ENCODE assay signal across 30 cellular contexts in the genomic region with DNA sequence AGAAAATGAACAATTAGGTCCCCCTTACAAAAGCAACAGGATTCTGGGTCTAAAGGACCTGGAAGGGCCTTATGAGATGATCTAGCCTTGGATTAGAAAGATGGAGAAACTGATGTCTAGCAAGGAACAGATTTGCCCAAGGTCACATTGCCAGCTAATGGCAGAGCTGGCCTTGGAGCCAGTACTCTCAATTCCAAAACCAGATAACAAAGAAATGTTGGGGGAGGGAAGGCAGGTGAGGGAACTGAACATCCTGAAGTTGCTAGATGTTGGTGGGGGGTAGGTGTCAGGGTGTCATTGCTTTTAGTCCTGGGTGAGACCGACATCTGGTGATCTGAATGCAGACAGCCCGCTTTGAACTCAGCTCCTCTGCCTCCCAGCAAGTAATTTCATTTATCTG. TPM values are rescaled to one million over a fixed set of nuclear protein-coding genes. Genes with fewer than 3 reads are reported as not detected.
"Had no signal": no experiment of that assay in that cellular context is flagged by ENCODE, and none has a peak within 500 bp of the region (broad histone marks: within the 10 kb centered on the region; RNA-seq: fewer than 3 reads in every experiment).

No MANE protein-coding gene starts in this region.

- H3K36me3 ChIP-seq: ascending aorta, brain microvascular endothelial cell, esophagus squamous epithelium, ovary, thyroid gland, upper lobe of left lung, vagina had no signal

- DNase-seq: activated CD4-positive, alpha-beta memory T cell treated with anti-CD3 and anti-CD28 coated beads for 36 hours; activated CD4-positive, alpha-beta T cell treated with anti-CD3 and anti-CD28 coated beads, Interleukin-2, amount 10 ng/mL, durations not matched to agents 24 days and 14 days; activated CD4-positive, CD25-positive, alpha-beta regulatory T cell treated with anti-CD3 and anti-CD28 coated beads, Interleukin-2, amount 50 U/mL, for 72 hours; activated CD8-positive, alpha-beta memory T cell treated with anti-CD3 and anti-CD28 coated beads, Interleukin-2, amount 50 U/mL, for 4 hours; activated effector memory CD4-positive, alpha-beta T cell treated with anti-CD3 and anti-CD28 coated beads, Interleukin-2, amount 50 U/mL, for 16 hours; activated naive CD4-positive, alpha-beta T cell treated with anti-CD3 and anti-CD28 coated beads, Interleukin-2, amount 10 ng/mL, durations not matched to agents 7 days and 5 days; activated naive CD8-positive, alpha-beta T cell treated with anti-CD3 and anti-CD28 coated beads, Interleukin-2, amount 10 ng/mL, durations not matched to agents 7 days and 5 days; activated T-cell treated with anti-CD3 and anti-CD28 coated beads, Interleukin-2, amount 50 U/mL, for 1 hour; brain microvascular endothelial cell; esophagus squamous epithelium; foreskin melanocyte; left cardiac atrium; mammary epithelial cell; naive B cell; stimulated activated CD4-positive, alpha-beta T cell treated with anti-CD3 and anti-CD28 coated beads, Interleukin-4, amount 100 ng/mL, for 24 hours; stimulated activated naive CD8-positive, alpha-beta T cell treated with anti-CD3 and anti-CD28 coated beads, Interleukin-15, amount 100 ng/mL, for 72 hours; T1000; thyroid gland had no signal

- H3K4me3 Mint-ChIP-seq: activated CD4-positive, alpha-beta memory T cell treated with anti-CD3 and anti-CD28 coated beads for 36 hours; activated CD4-positive, alpha-beta T cell treated with anti-CD3 and anti-CD28 coated beads, Interleukin-2, amount 10 ng/mL, durations not matched to agents 24 days and 14 days; activated naive CD4-positive, alpha-beta T cell treated with anti-CD3 and anti-CD28 coated beads, Interleukin-2, amount 10 ng/mL, durations not matched to agents 7 days and 5 days; activated naive CD8-positive, alpha-beta T cell treated with anti-CD3 and anti-CD28 coated beads, Interleukin-2, amount 10 ng/mL, durations not matched to agents 7 days and 5 days; activated T-helper 1 cell treated with anti-CD3 and anti-CD28 coated beads, Interleukin-12 subunit alpha, Interleukin-12 subunit beta, Interleukin-2, Interleukin-4 antibody, amounts not matched to agents 30 ng/mL and 10 ng/mL and 1 ng/mL, durations not matched to agents 14 hours and 24 hours and 36 hours; mesothelial cell of epicardium; stimulated activated memory B cell treated with anti-CD40 and anti-IgM and Interleukin-4, amounts not matched to agents 10 μg/mL and 1 μg/mL and 100 μg/mL, for 72 hours; stimulated activated naive CD8-positive, alpha-beta T cell treated with anti-CD3 and anti-CD28 coated beads, Interleukin-15, amount 100 ng/mL, for 72 hours had no signal

- H3K27ac ChIP-seq: brain microvascular endothelial cell, epithelial cell of prostate, thyroid gland, upper lobe of left lung, vagina had no signal

- H3K27me3 Mint-ChIP-seq: activated CD4-positive, alpha-beta memory T cell treated with anti-CD3 and anti-CD28 coated beads for 36 hours; stimulated activated memory B cell treated with anti-CD40 and anti-IgM and Interleukin-4, amounts not matched to agents 10 μg/mL and 1 μg/mL and 100 μg/mL, for 72 hours had no signal

- H3K4me1 Mint-ChIP-seq: activated CD4-positive, alpha-beta T cell treated with anti-CD3 and anti-CD28 coated beads, Interleukin-2, amount 10 ng/mL, durations not matched to agents 24 days and 14 days; activated naive CD4-positive, alpha-beta T cell treated with anti-CD3 and anti-CD28 coated beads, Interleukin-2, amount 10 ng/mL, durations not matched to agents 7 days and 5 days; activated naive CD8-positive, alpha-beta T cell treated with anti-CD3 and anti-CD28 coated beads, Interleukin-2, amount 10 ng/mL, durations not matched to agents 7 days and 5 days; naive B cell; stimulated activated memory B cell treated with anti-CD40 and anti-IgM and Interleukin-4, amounts not matched to agents 10 μg/mL and 1 μg/mL and 100 μg/mL, for 72 hours; stimulated activated naive CD8-positive, alpha-beta T cell treated with anti-CD3 and anti-CD28 coated beads, Interleukin-15, amount 100 ng/mL, for 72 hours had no signal

- H3K27ac Mint-ChIP-seq: activated CD4-positive, alpha-beta memory T cell treated with anti-CD3 and anti-CD28 coated beads for 36 hours; activated CD4-positive, alpha-beta T cell treated with anti-CD3 and anti-CD28 coated beads, Interleukin-2, amount 10 ng/mL, durations not matched to agents 24 days and 14 days; activated naive CD4-positive, alpha-beta T cell treated with anti-CD3 and anti-CD28 coated beads, Interleukin-2, amount 10 ng/mL, durations not matched to agents 7 days and 5 days; activated naive CD8-positive, alpha-beta T cell treated with anti-CD3 and anti-CD28 coated beads, Interleukin-2, amount 10 ng/mL, durations not matched to agents 7 days and 5 days; activated T-helper 1 cell treated with anti-CD3 and anti-CD28 coated beads, Interleukin-12 subunit alpha, Interleukin-12 subunit beta, Interleukin-2, Interleukin-4 antibody, amounts not matched to agents 30 ng/mL and 10 ng/mL and 1 ng/mL, durations not matched to agents 14 hours and 24 hours and 36 hours; mesothelial cell of epicardium; naive B cell; progenitor cell of endocrine pancreas; stimulated activated memory B cell treated with anti-CD40 and anti-IgM and Interleukin-4, amounts not matched to agents 10 μg/mL and 1 μg/mL and 100 μg/mL, for 72 hours; stimulated activated naive CD8-positive, alpha-beta T cell treated with anti-CD3 and anti-CD28 coated beads, Interleukin-15, amount 100 ng/mL, for 72 hours had no signal

- ATAC-seq: stimulated activated memory B cell treated with anti-CD40 and anti-IgM and Interleukin-4, amounts not matched to agents 10 μg/mL and 1 μg/mL and 100 μg/mL, for 72 hours; stimulated activated naive CD8-positive, alpha-beta T cell treated with anti-CD3 and anti-CD28 coated beads, Interleukin-15, amount 100 ng/mL, for 72 hours had no signal

- H3K36me3 Mint-ChIP-seq: activated CD4-positive, alpha-beta memory T cell treated with anti-CD3 and anti-CD28 coated beads for 36 hours; activated naive CD4-positive, alpha-beta T cell treated with anti-CD3 and anti-CD28 coated beads, Interleukin-2, amount 10 ng/mL, durations not matched to agents 7 days and 5 days; activated naive CD8-positive, alpha-beta T cell treated with anti-CD3 and anti-CD28 coated beads, Interleukin-2, amount 10 ng/mL, durations not matched to agents 7 days and 5 days; mesothelial cell of epicardium; naive B cell; stimulated activated memory B cell treated with anti-CD40 and anti-IgM and Interleukin-4, amounts not matched to agents 10 μg/mL and 1 μg/mL and 100 μg/mL, for 72 hours had no signal

- H3K27me3 ChIP-seq: ascending aorta, ovary, thyroid gland, upper lobe of left lung, vagina had no signal

- H3K9me3 ChIP-seq: ascending aorta, esophagus squamous epithelium, ovary, thyroid gland, upper lobe of left lung, vagina had no signal

- H3K9me3 Mint-ChIP-seq: activated CD4-positive, alpha-beta memory T cell treated with anti-CD3 and anti-CD28 coated beads for 36 hours; activated CD4-positive, alpha-beta T cell treated with anti-CD3 and anti-CD28 coated beads, Interleukin-2, amount 10 ng/mL, durations not matched to agents 24 days and 14 days; activated naive CD4-positive, alpha-beta T cell treated with anti-CD3 and anti-CD28 coated beads, Interleukin-2, amount 10 ng/mL, durations not matched to agents 7 days and 5 days; activated naive CD8-positive, alpha-beta T cell treated with anti-CD3 and anti-CD28 coated beads, Interleukin-2, amount 10 ng/mL, durations not matched to agents 7 days and 5 days; activated T-helper 1 cell treated with anti-CD3 and anti-CD28 coated beads, Interleukin-12 subunit alpha, Interleukin-12 subunit beta, Interleukin-2, Interleukin-4 antibody, amounts not matched to agents 30 ng/mL and 10 ng/mL and 1 ng/mL, durations not matched to agents 14 hours and 24 hours and 36 hours; mesothelial cell of epicardium; naive B cell; stimulated activated memory B cell treated with anti-CD40 and anti-IgM and Interleukin-4, amounts not matched to agents 10 μg/mL and 1 μg/mL and 100 μg/mL, for 72 hours; stimulated activated naive CD8-positive, alpha-beta T cell treated with anti-CD3 and anti-CD28 coated beads, Interleukin-15, amount 100 ng/mL, for 72 hours had no signal

- H3K4me1 ChIP-seq: ascending aorta, thyroid gland, upper lobe of left lung had no signal

- H3K4me3 ChIP-seq: ascending aorta, esophagus squamous epithelium, ovary, skin epidermis, thyroid gland, upper lobe of left lung, vagina had no signal

RNA-seq across cellular contexts. Expression of gene ZNF423, which starts 11.3 kb away (rescaled TPM):
- total RNA-seq: activated CD4-positive, alpha-beta memory T cell treated with anti-CD3 and anti-CD28 coated beads for 36 hours; activated CD4-positive, alpha-beta T cell treated with anti-CD3 and anti-CD28 coated beads, Interleukin-2, amount 10 ng/mL, durations not matched to agents 24 days and 14 days; activated CD8-positive, alpha-beta memory T cell treated with anti-CD3 and anti-CD28 coated beads for 36 hours; activated T-helper 1 cell treated with anti-CD3 and anti-CD28 coated beads, Interleukin-12 subunit alpha, Interleukin-12 subunit beta, Interleukin-2, Interleukin-4 antibody, amounts not matched to agents 30 ng/mL and 10 ng/mL and 1 ng/mL, durations not matched to agents 14 hours and 24 hours and 36 hours; T-helper 1 cell treated with Interleukin-12 subunit alpha and Interleukin-12 subunit beta and Interleukin-4 antibody, amounts not matched to agents 30 ng/mL and 1 ng/mL, for 36 hours had no signal
